23 cellular contexts compared by ENCODE assay signal in the genomic region with DNA sequence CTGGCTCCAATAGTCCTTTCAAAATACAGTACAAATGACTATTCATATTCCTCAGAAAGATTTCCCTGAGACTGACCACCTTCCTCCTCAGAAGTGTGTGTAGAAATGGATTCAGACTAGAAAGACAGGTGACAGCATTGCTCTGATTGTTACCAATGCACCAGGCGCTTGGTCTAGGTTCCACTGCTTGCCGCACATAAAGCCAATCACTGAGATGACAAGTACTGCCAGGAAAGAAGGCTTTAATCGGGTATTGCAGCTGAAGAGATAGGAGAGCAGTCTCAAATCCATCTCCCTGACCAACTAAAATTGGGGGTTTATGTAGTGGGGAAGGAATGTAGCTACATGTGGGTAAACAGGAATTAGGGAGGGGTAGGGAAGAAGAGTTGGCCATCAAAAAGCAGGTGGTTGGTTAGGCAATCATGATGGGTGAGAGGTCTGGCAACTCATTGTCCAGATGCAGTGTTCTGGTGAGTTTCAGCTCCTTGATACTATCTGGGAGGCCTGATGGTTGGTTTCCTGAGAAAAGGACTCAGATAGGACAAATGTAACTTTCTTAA.
"Had no signal": no experiment of that assay in that cellular context is flagged by ENCODE, and none has a peak within 500 bp of the region (broad histone marks: within the 10 kb centered on the region; RNA-seq: fewer than 3 reads in every experiment).

No MANE protein-coding gene starts in this region.

- H3K4me2 ChIP-seq: smooth muscle cell had no signal

- H3K4me3 ChIP-seq: gastrocnemius medialis, left ventricle myocardium inferior, smooth muscle cell had no signal

- H3K27ac Mint-ChIP-seq: activated naive CD4-positive, alpha-beta T cell treated with anti-CD3 and anti-CD28 coated beads for 36 hours; activated naive CD8-positive, alpha-beta T cell treated with anti-CD3 and anti-CD28 coated beads, Interleukin-2, amount 10 ng/mL, durations not matched to agents 7 days and 5 days; mesothelial cell of epicardium; nephron; stimulated activated naive B cell treated with anti-CD40 and anti-IgM and Interleukin-4, amounts not matched to agents 10 μg/mL and 1 μg/mL and 100 μg/mL, for 72 hours; T-helper 17 cell had no signal

- H3K27me3 ChIP-seq: gastrocnemius medialis had no signal

- H3K4me3 Mint-ChIP-seq: activated naive CD4-positive, alpha-beta T cell treated with anti-CD3 and anti-CD28 coated beads for 36 hours; activated naive CD8-positive, alpha-beta T cell treated with anti-CD3 and anti-CD28 coated beads, Interleukin-2, amount 10 ng/mL, durations not matched to agents 7 days and 5 days; activated T-cell treated with anti-CD3 and anti-CD28 coated beads, Interleukin-2, amount 50 U/mL, for 4 hours; mesothelial cell of epicardium; nephron; stimulated activated naive B cell treated with anti-CD40 and anti-IgM and Interleukin-4, amounts not matched to agents 10 μg/mL and 1 μg/mL and 100 μg/mL, for 72 hours; T-helper 17 cell had no signal

- H3K9me3 Mint-ChIP-seq: activated naive CD4-positive, alpha-beta T cell treated with anti-CD3 and anti-CD28 coated beads for 36 hours; activated naive CD8-positive, alpha-beta T cell treated with anti-CD3 and anti-CD28 coated beads, Interleukin-2, amount 10 ng/mL, durations not matched to agents 7 days and 5 days; activated T-cell treated with anti-CD3 and anti-CD28 coated beads, Interleukin-2, amount 50 U/mL, for 4 hours; nephron had no signal

- H3K9me3 ChIP-seq: gastrocnemius medialis, left ventricle myocardium inferior had no signal

- ATAC-seq: activated T-cell treated with anti-CD3 and anti-CD28 coated beads, Interleukin-2, amount 50 U/mL, for 4 hours; gastrocnemius medialis; sciatic nerve; stimulated activated naive B cell treated with anti-CD40 and anti-IgM and Interleukin-4, amounts not matched to agents 10 μg/mL and 1 μg/mL and 100 μg/mL, for 72 hours; T-helper 17 cell had no signal

- H3K27ac ChIP-seq: gastrocnemius medialis, left ventricle myocardium inferior had no signal

- H3K4me1 ChIP-seq: gastrocnemius medialis, left ventricle myocardium inferior had no signal

- H3K36me3 Mint-ChIP-seq: activated naive CD8-positive, alpha-beta T cell treated with anti-CD3 and anti-CD28 coated beads, Interleukin-2, amount 10 ng/mL, durations not matched to agents 7 days and 5 days; mesothelial cell of epicardium; stimulated activated naive B cell treated with anti-CD40 and anti-IgM and Interleukin-4, amounts not matched to agents 10 μg/mL and 1 μg/mL and 100 μg/mL, for 72 hours had no signal

- H3K4me1 Mint-ChIP-seq: activated naive CD8-positive, alpha-beta T cell treated with anti-CD3 and anti-CD28 coated beads, Interleukin-2, amount 10 ng/mL, durations not matched to agents 7 days and 5 days; mesothelial cell of epicardium; nephron; stimulated activated naive B cell treated with anti-CD40 and anti-IgM and Interleukin-4, amounts not matched to agents 10 μg/mL and 1 μg/mL and 100 μg/mL, for 72 hours; T-helper 17 cell had no signal

- H3K27me3 Mint-ChIP-seq: activated naive CD8-positive, alpha-beta T cell treated with anti-CD3 and anti-CD28 coated beads, Interleukin-2, amount 10 ng/mL, durations not matched to agents 7 days and 5 days; stimulated activated naive B cell treated with anti-CD40 and anti-IgM and Interleukin-4, amounts not matched to agents 10 μg/mL and 1 μg/mL and 100 μg/mL, for 72 hours; T-helper 17 cell had no signal

- DNase-seq: activated CD4-positive, alpha-beta T cell treated with anti-CD3 and anti-CD28 coated beads for 4 hours; activated CD4-positive, alpha-beta T cell treated with anti-CD3 and anti-CD28 coated beads, Interleukin-2, amount 50 U/mL, for 48 hours; activated CD4-positive, CD25-positive, alpha-beta regulatory T cell; activated CD8-positive, alpha-beta memory T cell treated with anti-CD3 and anti-CD28 coated beads, Interleukin-2, amount 50 U/mL, for 48 hours; activated naive CD4-positive, alpha-beta T cell treated with anti-CD3 and anti-CD28 coated beads for 36 hours; activated naive CD8-positive, alpha-beta T cell treated with anti-CD3 and anti-CD28 coated beads, Interleukin-2, amount 10 ng/mL, durations not matched to agents 7 days and 5 days; activated T-cell treated with anti-CD3 and anti-CD28 coated beads, Interleukin-2, amount 50 U/mL, for 4 hours; amygdala; effector CD4-positive, alpha-beta T cell; erythroblast; gastrocnemius medialis; head of caudate nucleus; left ventricle myocardium inferior; posterior cingulate gyrus; stimulated activated CD4-positive, alpha-beta T cell treated with anti-CD3 and anti-CD28 coated beads, Interleukin-15, amount 100 ng/mL, for 24 hours; stimulated activated CD8-positive, alpha-beta memory T cell treated with anti-CD3 and anti-CD28 coated beads, Interleukin-4, amount 100 ng/mL, for 48 hours; stimulated activated naive B cell treated with anti-CD40 and anti-IgM and Interleukin-4, amounts not matched to agents 10 μg/mL and 1 μg/mL and 100 μg/mL, for 72 hours; SW 1271; T-helper 17 cell had no signal

- H3K36me3 ChIP-seq: gastrocnemius medialis, left ventricle myocardium inferior had no signal
